Comparison of ENCODE assay signal across 8 cellular contexts in the genomic region with DNA sequence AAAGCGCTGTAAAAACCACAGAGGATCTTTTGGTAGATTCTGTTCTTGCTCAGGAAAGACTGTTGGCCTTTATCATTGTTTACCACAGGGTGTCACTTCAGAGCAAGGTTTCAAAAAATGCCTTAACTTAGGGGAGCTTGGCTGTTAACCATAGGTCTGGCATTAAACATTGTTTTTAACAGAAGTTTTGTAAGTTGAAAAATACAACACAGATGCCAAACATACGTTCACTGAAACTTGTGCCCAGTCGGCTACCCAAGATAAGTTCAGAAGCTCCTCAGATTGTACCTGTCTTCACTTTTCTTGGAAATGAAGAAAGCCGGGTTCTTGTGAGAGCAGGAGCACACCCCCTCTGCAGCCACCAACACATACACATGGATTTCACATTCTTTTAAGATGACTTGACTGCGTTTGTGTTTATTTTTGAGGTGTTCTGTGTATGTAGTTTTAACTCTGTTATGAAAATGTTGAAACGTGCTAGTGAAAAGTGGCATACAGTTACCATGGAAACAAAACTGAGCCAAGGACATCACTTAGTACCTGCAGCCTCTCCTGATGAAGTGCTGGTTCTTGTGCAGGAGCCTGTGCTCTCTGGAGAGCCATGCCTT.
A peak's percentile ranks its signal among the peaks of the same experiment; 100 is the strongest.
DNase-seq lines count a peak whose midpoint lies in the region; ATAC-seq and TF ChIP-seq lines count a peak whose summit lies in the region.

No MANE protein-coding gene starts in this region.

- no peaks in the 10 kb centered on the region for H3K4me1 ChIP-seq in thoracic aorta (ENCODE audit: control insufficient read depth in 1 of 2, low read depth in 2 of 2)

- TF ChIP-seq CTCF in thoracic aorta (IDR thresholded peaks at IDR 0.05): peak; percentile 24

- H3K4me3 ChIP-seq in thoracic aorta: no peak overlapping the region

- peak; percentile 54 for DNase-seq in D341Med (ENCODE audit: low spot score)
- peak; percentile 58 for DNase-seq in HT1080 (ENCODE audit: low read depth)
- peak; percentile 30 for DNase-seq in SW480 (ENCODE audit: low spot score)
- DNase-seq in glomerular visceral epithelial cell (ENCODE audit: extremely low spot score): peak; percentile 39
- no peak for DNase-seq in thoracic aorta (ENCODE audit: low spot score)
- DNase-seq in activated CD4-positive, alpha-beta T cell treated with anti-CD3 and anti-CD28 coated beads for 1 hour: no peak
- no peak for DNase-seq in GF-D8 (lab: John Stamatoyannopoulos, UW)

- no peak overlapping the region for H3K27ac ChIP-seq in thoracic aorta

- H3K27me3 ChIP-seq in thoracic aorta (replicated peaks; ENCODE audit: insufficient read depth): no peaks in the 10 kb centered on the region

- H3K9me3 ChIP-seq in thoracic aorta: peaks cover 5% of the 10 kb centered on the region

- ATAC-seq in thoracic aorta (ENCODE audit: insufficient number of reproducible peaks, low FRiP score, low read depth) (no peak), HG02870 (IDR thresholded peaks at IDR 0.05; ENCODE audit: unreplicated experiment) (no peak)

- H3K36me3 ChIP-seq in thoracic aorta: no peaks in the 10 kb centered on the region

Comparison
In these comparisons a context has a peak if more than half of its experiments do, and no peak if none do; other contexts are left out.
1. DNase-seq: peak in D341Med (single experiment), HT1080 (single experiment), SW480 (single experiment) and glomerular visceral epithelial cell (single experiment); none in thoracic aorta (single experiment), activated CD4-positive, alpha-beta T cell treated with anti-CD3 and anti-CD28 coated beads for 1 hour (single experiment) and GF-D8 (single experiment).